Comparison of ENCODE assay signal across 9 cellular contexts in genomic region chr1:218304281-218305039, GRCh38. TPM values are rescaled to one million over a fixed set of nuclear protein-coding genes. Genes with fewer than 3 reads are reported as not detected.
DNase-seq lines count a peak whose midpoint lies in the region; ATAC-seq and TF ChIP-seq lines count a peak whose summit lies in the region.
"Had no signal": no experiment of that assay in that cellular context is flagged by ENCODE, and none has a peak within 500 bp of the region (broad histone marks: within the 10 kb centered on the region; RNA-seq: fewer than 3 reads in every experiment).

No MANE protein-coding gene starts in this region.

- peaks cover 0 to 8% of the 10 kb centered on the region in 2 donors for H3K4me1 ChIP-seq in right atrium auricular region

- in situ Hi-C loops in GM13976 (cut with MboI; ENCODE audit: low sequenced_read_pairs, unreplicated experiment), result no loop called here

- ATAC-seq in GM18858 (IDR thresholded peaks at IDR 0.05; ENCODE audit: unreplicated experiment), result peak; percentile 67
- ATAC-seq in HG03432 (IDR thresholded peaks at IDR 0.05; ENCODE audit: unreplicated experiment), result peak; percentile 66
- ATAC-seq in GM18873 (IDR thresholded peaks at IDR 0.05; ENCODE audit: low FRiP score, unreplicated experiment), result no peak
- ATAC-seq in GM21576 (IDR thresholded peaks at IDR 0.05; ENCODE audit: unreplicated experiment), result no peak

- H3K36me3 ChIP-seq in right atrium auricular region, result no peaks in the 10 kb centered on the region

- H3K9me3 ChIP-seq in right atrium auricular region, result no peaks in the 10 kb centered on the region

- peak; percentile 44 for DNase-seq in OCI-M2 (lab: John Stamatoyannopoulos, UW; ENCODE audit: unreplicated experiment)
- DNase-seq in right atrium auricular region (ENCODE audit: low spot score), result no peak
- no peak for DNase-seq in NCI-H1436 treated with DMSO at 0.1 percent for 48 hours (lab: John Stamatoyannopoulos, UW)
- DNase-seq in GM13976 (ENCODE audit: low spot score), result no peak
- DNase-seq: RPMI8226 had no signal

- H3K4me3 ChIP-seq in right atrium auricular region, result no peak overlapping the region

- H3K27ac ChIP-seq in right atrium auricular region, result peak overlapping the region; percentile 56 to 81

- H3K27me3 ChIP-seq in right atrium auricular region, result no peaks in the 10 kb centered on the region

- TF ChIP-seq CTCF in right atrium auricular region (IDR thresholded peaks at IDR 0.05) (no peak), GM13976 (IDR thresholded peaks at IDR 0.05; ENCODE audit: borderline replicate concordance, control extremely low read depth, extremely low read depth, insufficient read depth, missing control alignments) (no peak)

RNA-seq across cellular contexts. Expression of gene RRP15, which starts 19.4 kb away (rescaled TPM):
- 1 to 10 TPM; 5.3 to 6.2 TPM for total RNA-seq in right atrium auricular region

RNA-seq across cellular contexts. Expression of gene TGFB2, which starts 40.7 kb away (rescaled TPM):
- 1 to 10 TPM; 4.3 to 8.7 TPM for total RNA-seq in right atrium auricular region

Comparison
In these comparisons a context has a peak if more than half of its experiments do, and no peak if none do; other contexts are left out.
1. ATAC-seq: peak in GM18858 (single experiment) and HG03432 (single experiment); none in GM18873 (single experiment) and GM21576 (single experiment).